In genomic region chr1:167726038-167726437, GRCh38 we compare ENCODE assay signal across 1 cellular context.
TF ChIP-seq lines count a peak whose summit lies in the region.

No MANE protein-coding gene starts in this region.

TF ChIP-seq in GM12878, 131 proteins besides CTCF, POLR2A, EP300 and RAD21:
- TF ChIP-seq, protein P1, sequence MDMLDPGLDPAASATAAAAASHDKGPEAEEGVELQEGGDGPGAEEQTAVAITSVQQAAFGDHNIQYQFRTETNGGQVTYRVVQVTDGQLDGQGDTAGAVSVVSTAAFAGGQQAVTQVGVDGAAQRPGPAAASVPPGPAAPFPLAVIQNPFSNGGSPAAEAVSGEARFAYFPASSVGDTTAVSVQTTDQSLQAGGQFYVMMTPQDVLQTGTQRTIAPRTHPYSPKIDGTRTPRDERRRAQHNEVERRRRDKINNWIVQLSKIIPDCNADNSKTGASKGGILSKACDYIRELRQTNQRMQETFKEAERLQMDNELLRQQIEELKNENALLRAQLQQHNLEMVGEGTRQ (IDR thresholded peaks at IDR 0.05; ENCODE audit: borderline replicate concordance, low read depth, low read length), result no peak
TF ChIP-seq in GM12878: peak in this region for 0.
